ENCODE assay signal across 10 cellular contexts in genomic region chr3:127836004-127836882, GRCh38. TPM values are rescaled to one million over a fixed set of nuclear protein-coding genes. Genes with fewer than 3 reads are reported as not detected.
DNase-seq lines count a peak whose midpoint lies in the region; ATAC-seq and TF ChIP-seq lines count a peak whose summit lies in the region.
"Had no signal": no experiment of that assay in that cellular context is flagged by ENCODE, and none has a peak within 500 bp of the region (broad histone marks: within the 10 kb centered on the region; RNA-seq: fewer than 3 reads in every experiment).

No MANE protein-coding gene starts in this region.

- ATAC-seq in GM19452 (IDR thresholded peaks at IDR 0.05; ENCODE audit: unreplicated experiment): peak; percentile 74
- ATAC-seq in HG02981 (IDR thresholded peaks at IDR 0.05; ENCODE audit: unreplicated experiment): peak; percentile 77
- no peak for ATAC-seq in activated T-cell treated with anti-CD3 and anti-CD28 coated beads, Interleukin-2, amount 50 U/mL, for 4 hours

- no peaks in the 10 kb centered on the region for H3K4me1 Mint-ChIP-seq in activated T-cell treated with anti-CD3 and anti-CD28 coated beads, Interleukin-2, amount 50 U/mL, for 4 hours (ENCODE audit: low read depth)
- H3K4me1 Mint-ChIP-seq: activated T-helper 17 cell treated with anti-CD3 and anti-CD28 coated beads, Interleukin-2, amount 50 U/mL, for 72 hours had no signal

- H3K36me3 Mint-ChIP-seq in activated T-cell treated with anti-CD3 and anti-CD28 coated beads, Interleukin-2, amount 50 U/mL, for 4 hours (ENCODE audit: insufficient read depth): peaks cover 2% of the 10 kb centered on the region

- peaks cover 26% of the 10 kb centered on the region for H3K27me3 Mint-ChIP-seq in activated T-cell treated with anti-CD3 and anti-CD28 coated beads, Interleukin-2, amount 50 U/mL, for 4 hours (ENCODE audit: low read depth)

- TF ChIP-seq CTCF in GM13976 (IDR thresholded peaks at IDR 0.05; ENCODE audit: borderline replicate concordance, control extremely low read depth, extremely low read depth, insufficient read depth, missing control alignments): no peak

- H3K4me3 Mint-ChIP-seq in activated T-cell treated with anti-CD3 and anti-CD28 coated beads, Interleukin-2, amount 50 U/mL, for 4 hours: no peak overlapping the region
- H3K4me3 Mint-ChIP-seq: activated T-helper 17 cell treated with anti-CD3 and anti-CD28 coated beads, Interleukin-2, amount 50 U/mL, for 72 hours had no signal

- peaks cover 7% of the 10 kb centered on the region for H3K9me3 Mint-ChIP-seq in activated T-cell treated with anti-CD3 and anti-CD28 coated beads, Interleukin-2, amount 50 U/mL, for 4 hours
- H3K9me3 Mint-ChIP-seq: activated T-helper 17 cell treated with anti-CD3 and anti-CD28 coated beads, Interleukin-2, amount 50 U/mL, for 72 hours had no signal

- in situ Hi-C loops in GM13976 (cut with MboI; ENCODE audit: low sequenced_read_pairs, unreplicated experiment): no loop called here

- DNase-seq in GM13976 (ENCODE audit: low spot score) (peak; percentile 85), OCI-M1 (lab: John Stamatoyannopoulos, UW) (peak; percentile 11), nucleus accumbens (lab: John Stamatoyannopoulos, UW) (no peak), GDM1 (lab: John Stamatoyannopoulos, UW) (no peak)
- DNase-seq in activated T-cell treated with anti-CD3 and anti-CD28 coated beads, Interleukin-2, amount 50 U/mL, for 4 hours: no peak
- DNase-seq in central memory CD4-positive, alpha-beta T cell: no peak
- DNase-seq: T1000 had no signal

RNA-seq across cellular contexts. Expression of gene MGLL, which starts 13.9 kb away (rescaled TPM):
- total RNA-seq in activated T-cell treated with anti-CD3 and anti-CD28 coated beads, Interleukin-2, amount 50 U/mL, for 4 hours: 1 to 10 TPM; 2.2 to 8.0 (median 2.6) TPM

Comparison
In these comparisons a context has a peak if more than half of its experiments do, and no peak if none do; other contexts are left out.
1. DNase-seq: peak in GM13976 (single experiment) and OCI-M1 (single experiment); none in activated T-cell treated with anti-CD3 and anti-CD28 coated beads, Interleukin-2, amount 50 U/mL, for 4 hours (single experiment), nucleus accumbens (0 of 56), GDM1 (single experiment) and central memory CD4-positive, alpha-beta T cell (single experiment).
2. ATAC-seq: peak in GM19452 (single experiment) and HG02981 (single experiment); none in activated T-cell treated with anti-CD3 and anti-CD28 coated beads, Interleukin-2, amount 50 U/mL, for 4 hours (0 of 2).